9 cellular contexts compared by ENCODE assay signal in the genomic region with DNA sequence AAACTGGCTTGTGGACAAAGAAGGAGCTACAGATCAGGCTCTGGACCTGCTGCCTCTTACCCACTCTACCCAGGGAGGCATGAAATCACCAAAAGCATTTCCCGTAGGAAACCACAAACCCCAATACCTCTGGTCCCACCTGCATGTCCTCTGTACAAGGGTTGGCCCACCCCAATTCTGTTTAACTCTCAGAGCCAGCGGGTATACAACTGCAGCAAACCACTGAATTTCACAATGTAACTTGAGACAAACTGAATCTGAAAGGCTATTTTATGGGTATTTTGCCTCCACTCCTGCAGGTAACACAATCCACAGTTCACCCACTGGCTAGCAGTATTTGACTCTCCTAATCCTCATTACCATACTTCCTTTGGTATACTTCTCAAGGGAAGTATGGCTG. TPM values are rescaled to one million over a fixed set of nuclear protein-coding genes. Genes with fewer than 3 reads are reported as not detected.
A peak's percentile ranks its signal among the peaks of the same experiment; 100 is the strongest.
DNase-seq lines count a peak whose midpoint lies in the region; ATAC-seq and TF ChIP-seq lines count a peak whose summit lies in the region.
"Had no signal": no experiment of that assay in that cellular context is flagged by ENCODE, and none has a peak within 500 bp of the region (broad histone marks: within the 10 kb centered on the region; RNA-seq: fewer than 3 reads in every experiment).

No MANE protein-coding gene starts in this region.

- no peak for TF ChIP-seq CTCF in suprapubic skin (IDR thresholded peaks at IDR 0.05)

- H3K4me1 Mint-ChIP-seq in activated T-cell treated with anti-CD3 and anti-CD28 coated beads, Interleukin-2, amount 50 U/mL, for 72 hours (ENCODE audit: low read depth): peaks cover 10% of the 10 kb centered on the region
- H3K4me1 Mint-ChIP-seq in activated T-cell treated with anti-CD3 and anti-CD28 coated beads, Interleukin-2, amount 50 U/mL, for 4 hours (ENCODE audit: low read depth): peaks cover 8% of the 10 kb centered on the region
- H3K4me1 Mint-ChIP-seq in stimulated activated effector memory CD8-positive, alpha-beta T cell treated with anti-CD3 and anti-CD28 coated beads, Interleukin-12 subunit alpha, Interleukin-12 subunit beta, amount 100 ng/mL, for 72 hours: peaks cover 10% of the 10 kb centered on the region
- peaks cover 15% of the 10 kb centered on the region for H3K4me1 Mint-ChIP-seq in activated T-helper 2 cell treated with anti-CD3 and anti-CD28 coated beads, Interferon-gamma antibody, Interleukin-2, Interleukin-4, amounts not matched to agents 10 μg/mL and 5 μg/mL and 100 μg/mL, durations not matched to agents 14 hours and 24 hours and 36 hours (ENCODE audit: low read depth)

- ATAC-seq in activated T-cell treated with anti-CD3 and anti-CD28 coated beads, Interleukin-2, amount 50 U/mL, for 72 hours (replicated peaks in 1 of 2): peak; percentile 52 to 56
- no peak for ATAC-seq in activated T-cell treated with anti-CD3 and anti-CD28 coated beads, Interleukin-2, amount 50 U/mL, for 4 hours
- ATAC-seq in HG02884 (IDR thresholded peaks at IDR 0.05; ENCODE audit: unreplicated experiment): peak; percentile 35
- ATAC-seq in stimulated activated effector memory CD8-positive, alpha-beta T cell treated with anti-CD3 and anti-CD28 coated beads, Interleukin-12 subunit alpha, Interleukin-12 subunit beta, amount 100 ng/mL, for 72 hours: peak; percentile 58

- H3K4me3 Mint-ChIP-seq in activated T-cell treated with anti-CD3 and anti-CD28 coated beads, Interleukin-2, amount 50 U/mL, for 72 hours: no peak overlapping the region
- no peak overlapping the region for H3K4me3 Mint-ChIP-seq in activated T-cell treated with anti-CD3 and anti-CD28 coated beads, Interleukin-2, amount 50 U/mL, for 4 hours
- no peak overlapping the region for H3K4me3 Mint-ChIP-seq in stimulated activated effector memory CD8-positive, alpha-beta T cell treated with anti-CD3 and anti-CD28 coated beads, Interleukin-12 subunit alpha, Interleukin-12 subunit beta, amount 100 ng/mL, for 72 hours
- no peak overlapping the region for H3K4me3 Mint-ChIP-seq in activated T-helper 2 cell treated with anti-CD3 and anti-CD28 coated beads, Interferon-gamma antibody, Interleukin-2, Interleukin-4, amounts not matched to agents 10 μg/mL and 5 μg/mL and 100 μg/mL, durations not matched to agents 14 hours and 24 hours and 36 hours (ENCODE audit: low read depth)
- H3K4me3 Mint-ChIP-seq: activated naive CD4-positive, alpha-beta T cell treated with anti-CD3 and anti-CD28 coated beads, Interleukin-2, amount 50 U/mL, for 24 hours had no signal

- H3K36me3 ChIP-seq in suprapubic skin: no peaks in the 10 kb centered on the region

- no peaks in the 10 kb centered on the region for H3K9me3 ChIP-seq in suprapubic skin

- H3K27ac ChIP-seq in suprapubic skin: no peak overlapping the region

- no peak for TF ChIP-seq POLR2A in suprapubic skin (IDR thresholded peaks at IDR 0.05)

- no peak for TF ChIP-seq EP300 in suprapubic skin (IDR thresholded peaks at IDR 0.05)

- no peak for DNase-seq in activated T-cell treated with anti-CD3 and anti-CD28 coated beads, Interleukin-2, amount 50 U/mL, for 72 hours
- DNase-seq in activated T-cell treated with anti-CD3 and anti-CD28 coated beads, Interleukin-2, amount 50 U/mL, for 4 hours: no peak
- DNase-seq in NCI-H2107 treated with DMSO at 0.1 percent for 48 hours (lab: John Stamatoyannopoulos, UW; ENCODE audit: unreplicated experiment) (peak; percentile 100), amniotic stem cell (lab: John Stamatoyannopoulos, UW) (no peak), suprapubic skin (ENCODE audit: low spot score in 2 of 2) (no peak)
- no peak for DNase-seq in stimulated activated effector memory CD8-positive, alpha-beta T cell treated with anti-CD3 and anti-CD28 coated beads, Interleukin-12 subunit alpha, Interleukin-12 subunit beta, amount 100 ng/mL, for 72 hours (ENCODE audit: low spot score in 2 of 2)
- no peak for DNase-seq in activated T-helper 2 cell treated with anti-CD3 and anti-CD28 coated beads, Interferon-gamma antibody, Interleukin-2, Interleukin-4, amounts not matched to agents 10 μg/mL and 5 μg/mL and 100 μg/mL, durations not matched to agents 14 hours and 24 hours and 36 hours (ENCODE audit: low spot score)

- H3K27ac Mint-ChIP-seq in activated T-cell treated with anti-CD3 and anti-CD28 coated beads, Interleukin-2, amount 50 U/mL, for 72 hours: no peak overlapping the region
- no peak overlapping the region for H3K27ac Mint-ChIP-seq in stimulated activated effector memory CD8-positive, alpha-beta T cell treated with anti-CD3 and anti-CD28 coated beads, Interleukin-12 subunit alpha, Interleukin-12 subunit beta, amount 100 ng/mL, for 72 hours
- no peak overlapping the region for H3K27ac Mint-ChIP-seq in activated T-helper 2 cell treated with anti-CD3 and anti-CD28 coated beads, Interferon-gamma antibody, Interleukin-2, Interleukin-4, amounts not matched to agents 10 μg/mL and 5 μg/mL and 100 μg/mL, durations not matched to agents 14 hours and 24 hours and 36 hours
- H3K27ac Mint-ChIP-seq: activated naive CD4-positive, alpha-beta T cell treated with anti-CD3 and anti-CD28 coated beads, Interleukin-2, amount 50 U/mL, for 24 hours had no signal

- WGBS in suprapubic skin: 83% methylated on average over 2 of the region's 2 CpGs

- no peak overlapping the region for H3K4me3 ChIP-seq in suprapubic skin

- H3K9me3 Mint-ChIP-seq in activated T-cell treated with anti-CD3 and anti-CD28 coated beads, Interleukin-2, amount 50 U/mL, for 72 hours: no peaks in the 10 kb centered on the region
- no peaks in the 10 kb centered on the region for H3K9me3 Mint-ChIP-seq in activated T-cell treated with anti-CD3 and anti-CD28 coated beads, Interleukin-2, amount 50 U/mL, for 4 hours
- no peaks in the 10 kb centered on the region for H3K9me3 Mint-ChIP-seq in stimulated activated effector memory CD8-positive, alpha-beta T cell treated with anti-CD3 and anti-CD28 coated beads, Interleukin-12 subunit alpha, Interleukin-12 subunit beta, amount 100 ng/mL, for 72 hours
- H3K9me3 Mint-ChIP-seq in activated T-helper 2 cell treated with anti-CD3 and anti-CD28 coated beads, Interferon-gamma antibody, Interleukin-2, Interleukin-4, amounts not matched to agents 10 μg/mL and 5 μg/mL and 100 μg/mL, durations not matched to agents 14 hours and 24 hours and 36 hours: no peaks in the 10 kb centered on the region
- H3K9me3 Mint-ChIP-seq: activated naive CD4-positive, alpha-beta T cell treated with anti-CD3 and anti-CD28 coated beads, Interleukin-2, amount 50 U/mL, for 24 hours had no signal

- intact Hi-C loops in activated T-helper 2 cell treated with anti-CD3 and anti-CD28 coated beads, Interferon-gamma antibody, Interleukin-2, Interleukin-4, amounts not matched to agents 10 μg/mL and 5 μg/mL and 100 μg/mL, durations not matched to agents 14 hours and 24 hours and 36 hours (cut with micrococcal nuclease): no loop called here

- H3K4me1 ChIP-seq in suprapubic skin: peaks cover 6% of the 10 kb centered on the region

- no peaks in the 10 kb centered on the region for H3K36me3 Mint-ChIP-seq in activated T-cell treated with anti-CD3 and anti-CD28 coated beads, Interleukin-2, amount 50 U/mL, for 72 hours (ENCODE audit: insufficient read depth in 2 of 2)
- no peaks in the 10 kb centered on the region for H3K36me3 Mint-ChIP-seq in activated T-cell treated with anti-CD3 and anti-CD28 coated beads, Interleukin-2, amount 50 U/mL, for 4 hours (ENCODE audit: insufficient read depth)
- no peaks in the 10 kb centered on the region for H3K36me3 Mint-ChIP-seq in stimulated activated effector memory CD8-positive, alpha-beta T cell treated with anti-CD3 and anti-CD28 coated beads, Interleukin-12 subunit alpha, Interleukin-12 subunit beta, amount 100 ng/mL, for 72 hours
- H3K36me3 Mint-ChIP-seq in activated T-helper 2 cell treated with anti-CD3 and anti-CD28 coated beads, Interferon-gamma antibody, Interleukin-2, Interleukin-4, amounts not matched to agents 10 μg/mL and 5 μg/mL and 100 μg/mL, durations not matched to agents 14 hours and 24 hours and 36 hours (ENCODE audit: low read depth): no peaks in the 10 kb centered on the region
- H3K36me3 Mint-ChIP-seq: activated naive CD4-positive, alpha-beta T cell treated with anti-CD3 and anti-CD28 coated beads, Interleukin-2, amount 50 U/mL, for 24 hours had no signal

- peaks cover 24% of the 10 kb centered on the region for H3K27me3 ChIP-seq in suprapubic skin

- peaks cover 67% of the 10 kb centered on the region for H3K27me3 Mint-ChIP-seq in activated T-cell treated with anti-CD3 and anti-CD28 coated beads, Interleukin-2, amount 50 U/mL, for 72 hours (ENCODE audit: low read depth)
- peaks cover 26% of the 10 kb centered on the region for H3K27me3 Mint-ChIP-seq in activated T-cell treated with anti-CD3 and anti-CD28 coated beads, Interleukin-2, amount 50 U/mL, for 4 hours (ENCODE audit: low read depth)
- peaks cover 56% of the 10 kb centered on the region for H3K27me3 Mint-ChIP-seq in activated T-helper 2 cell treated with anti-CD3 and anti-CD28 coated beads, Interferon-gamma antibody, Interleukin-2, Interleukin-4, amounts not matched to agents 10 μg/mL and 5 μg/mL and 100 μg/mL, durations not matched to agents 14 hours and 24 hours and 36 hours (ENCODE audit: low read depth)

RNA-seq across cellular contexts. Expression of a gene that starts 16.5 kb away (rescaled TPM):
- total RNA-seq in activated T-cell treated with anti-CD3 and anti-CD28 coated beads, Interleukin-2, amount 50 U/mL, for 72 hours: not detected
- total RNA-seq in activated T-cell treated with anti-CD3 and anti-CD28 coated beads, Interleukin-2, amount 50 U/mL, for 4 hours: not detected
- under 1 TPM in 2 of 4 donors, not detected in 2; 0.31 to 0.64 TPM for total RNA-seq in suprapubic skin
- total RNA-seq in activated T-helper 2 cell treated with anti-CD3 and anti-CD28 coated beads, Interferon-gamma antibody, Interleukin-2, Interleukin-4, amounts not matched to agents 10 μg/mL and 5 μg/mL and 100 μg/mL, durations not matched to agents 14 hours and 24 hours and 36 hours: 0.30 and 0.48 TPM in 2 replicates

Comparison
In these comparisons a context has a peak if more than half of its experiments do, and no peak if none do; other contexts are left out.
1. ATAC-seq: peak in activated T-cell treated with anti-CD3 and anti-CD28 coated beads, Interleukin-2, amount 50 U/mL, for 72 hours (2 of 2), HG02884 (single experiment) and stimulated activated effector memory CD8-positive, alpha-beta T cell treated with anti-CD3 and anti-CD28 coated beads, Interleukin-12 subunit alpha, Interleukin-12 subunit beta, amount 100 ng/mL, for 72 hours (single experiment); none in activated T-cell treated with anti-CD3 and anti-CD28 coated beads, Interleukin-2, amount 50 U/mL, for 4 hours (0 of 2).